Comparison of ENCODE assay signal across 1 cellular context in the genomic region with DNA sequence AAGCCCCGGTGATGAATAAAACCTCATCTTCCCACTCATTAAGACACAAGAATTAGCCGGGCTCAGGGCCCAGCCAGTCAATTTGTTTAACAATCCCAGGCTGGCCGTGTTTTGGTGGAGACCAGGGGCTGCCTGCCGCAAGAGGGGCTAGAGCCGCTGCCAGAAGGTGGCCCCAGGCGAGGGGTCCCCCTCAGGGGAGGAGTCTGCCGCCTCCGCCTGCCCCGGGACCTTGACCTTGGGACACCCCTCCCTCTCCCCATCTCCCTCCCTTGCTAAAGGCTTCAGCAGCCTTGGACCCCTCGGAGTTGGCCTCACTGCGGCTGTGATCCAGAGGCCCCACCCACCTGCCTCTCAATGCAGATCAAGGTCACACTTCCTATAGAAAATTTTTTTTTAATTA.
TF ChIP-seq lines count a peak whose summit lies in the region.

No MANE protein-coding gene starts in this region.

TF ChIP-seq in H1, 55 proteins besides CTCF, POLR2A, EP300 and RAD21 (continued from another document):
- TF ChIP-seq, protein P1, sequence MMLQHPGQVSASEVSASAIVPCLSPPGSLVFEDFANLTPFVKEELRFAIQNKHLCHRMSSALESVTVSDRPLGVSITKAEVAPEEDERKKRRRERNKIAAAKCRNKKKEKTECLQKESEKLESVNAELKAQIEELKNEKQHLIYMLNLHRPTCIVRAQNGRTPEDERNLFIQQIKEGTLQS (IDR thresholded peaks at IDR 0.05; ENCODE audit: insufficient read depth, low read depth, low read length): no peak
- TF ChIP-seq RFX5 (IDR thresholded peaks at IDR 0.05; ENCODE audit: borderline replicate concordance, low read depth, low read length): no peak
- TF ChIP-seq BACH1 (IDR thresholded peaks at IDR 0.05; ENCODE audit: low read length): no peak
- TF ChIP-seq KDM5A (IDR thresholded peaks at IDR 0.05; ENCODE audit: low read length): no peak
TF ChIP-seq in H1: peak in this region for 0.
